ENCODE assay signal across 1 cellular context in the genomic region with DNA sequence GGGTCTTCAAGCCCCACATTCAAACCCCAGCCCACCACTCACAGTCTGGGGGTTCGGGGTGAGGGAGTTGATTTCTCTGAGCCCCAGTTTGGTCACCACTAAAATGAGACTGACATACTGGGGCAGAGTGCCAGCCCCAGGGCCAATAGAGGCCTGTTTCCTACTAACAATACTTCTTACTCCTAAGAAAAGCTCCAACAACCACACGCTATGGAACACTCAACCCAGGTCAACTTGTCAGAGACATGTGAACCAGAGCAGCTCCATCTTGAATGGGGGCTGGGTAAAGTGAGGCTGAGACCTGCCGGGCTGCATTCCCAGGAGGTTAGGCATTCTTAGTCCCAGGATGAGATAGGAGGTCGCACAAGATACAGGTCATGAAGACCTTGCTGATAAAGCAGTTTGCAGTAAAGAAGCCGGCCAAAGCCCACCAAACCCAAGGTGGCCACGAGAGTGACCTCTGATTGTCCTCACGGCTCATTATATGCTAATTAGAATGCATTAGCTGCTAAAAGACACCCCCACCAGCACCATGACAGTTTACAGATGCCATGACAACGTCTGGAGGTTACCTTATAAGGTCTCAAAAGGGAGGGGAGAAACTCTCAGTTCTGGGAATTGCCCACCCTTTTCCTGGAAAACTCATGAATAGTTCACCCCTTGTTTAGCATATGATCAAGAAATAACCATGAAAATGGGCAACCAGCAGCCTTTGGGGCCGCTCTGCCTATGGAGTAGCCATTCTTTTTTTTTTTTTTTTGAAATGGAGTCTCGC.
TF ChIP-seq lines count a peak whose summit lies in the region.

No MANE protein-coding gene starts in this region.

TF ChIP-seq in endothelial cell of umbilical vein, 7 proteins besides CTCF, POLR2A, EP300 and RAD21:
- TF ChIP-seq FOS (IDR thresholded peaks at IDR 0.05; ENCODE audit: borderline replicate concordance, insufficient read depth, low read length) (no peak), EZH2 (IDR thresholded peaks at IDR 0.05; ENCODE audit: borderline replicate concordance, low read depth, low read length, severe bottlenecking) (no peak), POLR2AphosphoS5 (IDR thresholded peaks at IDR 0.05; ENCODE audit: insufficient read depth, low read depth, low read length) (no peak), GATA2 (IDR thresholded peaks at IDR 0.05; ENCODE audit: insufficient read depth, insufficient read length, low read depth, low read length) (no peak), MYC (IDR thresholded peaks at IDR 0.05; ENCODE audit: low read depth, low read length) (no peak), JUN (IDR thresholded peaks at IDR 0.05; ENCODE audit: borderline replicate concordance, insufficient read depth, insufficient read length, low read depth) (no peak)
- TF ChIP-seq, protein P1, sequence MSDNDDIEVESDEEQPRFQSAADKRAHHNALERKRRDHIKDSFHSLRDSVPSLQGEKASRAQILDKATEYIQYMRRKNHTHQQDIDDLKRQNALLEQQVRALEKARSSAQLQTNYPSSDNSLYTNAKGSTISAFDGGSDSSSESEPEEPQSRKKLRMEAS (IDR thresholded peaks at IDR 0.05; ENCODE audit: insufficient read depth, insufficient read length) = no peak
